8 cellular contexts compared by ENCODE assay signal in genomic region chr20:45933231-45934045, GRCh38. TPM values are rescaled to one million over a fixed set of nuclear protein-coding genes. Genes with fewer than 3 reads are reported as not detected.
A peak's percentile ranks its signal among the peaks of the same experiment; 100 is the strongest.
DNase-seq lines count a peak whose midpoint lies in the region; ATAC-seq and TF ChIP-seq lines count a peak whose summit lies in the region.

No MANE protein-coding gene starts in this region.

- peaks cover 34% of the 10 kb centered on the region for H3K36me3 Mint-ChIP-seq in CD4-positive, alpha-beta T cell (ENCODE audit: low read depth)
- H3K36me3 Mint-ChIP-seq in chondrocyte (ENCODE audit: low read depth): peaks cover 11% of the 10 kb centered on the region

- peak overlapping the region; percentile 99 for H3K27ac ChIP-seq in CD4-positive, alpha-beta T cell (ENCODE audit: low read depth, low read length)

- H3K4me1 ChIP-seq in HAP-1: peaks cover 13% of the 10 kb centered on the region

- POLR2A ChIA-PET in CD4-positive, alpha-beta T cell (lab: Charles Lee): interaction anchor here (1.1 to 6.8 kb wide), 21 partner anchors 9 to 570 kb away, joined by 3 to 195 read pairs (median 10); partner anchors contain the start of genes ACOT8, CTSA, DNTTIP1 and ELMO2

- peak; percentile 8 for ATAC-seq in CD4-positive, alpha-beta T cell (ENCODE audit: poor library complexity)
- ATAC-seq in GM18867 (IDR thresholded peaks at IDR 0.05; ENCODE audit: unreplicated experiment): no peak

- no peaks in the 10 kb centered on the region for H3K9me3 Mint-ChIP-seq in CD4-positive, alpha-beta T cell
- no peaks in the 10 kb centered on the region for H3K9me3 Mint-ChIP-seq in chondrocyte (ENCODE audit: low read depth)

- CTCF ChIA-PET in CD4-positive, alpha-beta T cell (lab: Charles Lee): interaction anchor here (0.6 to 2.2 kb wide), 7 partner anchors 15 to 58 kb away, joined by 3 to 20 read pairs (median 4); partner anchors contain the start of genes CTSA and ZNF335

- peak; percentile 39 for TF ChIP-seq CTCF in CD4-positive, alpha-beta T cell (IDR thresholded peaks at IDR 0.05)
- TF ChIP-seq CTCF in chondrocyte (IDR thresholded peaks at IDR 0.05) (peak; percentile 63), kidney epithelial cell (IDR thresholded peaks at IDR 0.05; ENCODE audit: insufficient read depth, low read length, poor library complexity, severe bottlenecking) (peak; percentile 36)

- H3K4me1 Mint-ChIP-seq in CD4-positive, alpha-beta T cell (ENCODE audit: low read depth): peaks cover 33% of the 10 kb centered on the region
- H3K4me1 Mint-ChIP-seq in chondrocyte (ENCODE audit: low read depth): peaks cover 13% of the 10 kb centered on the region

- peak overlapping the region; percentile 98 for H3K4me3 Mint-ChIP-seq in CD4-positive, alpha-beta T cell
- peak overlapping the region; percentile 93 for H3K4me3 Mint-ChIP-seq in chondrocyte (ENCODE audit: unreplicated experiment)

- peak overlapping the region; percentile 96 for H3K4me3 ChIP-seq in HAP-1
- H3K4me3 ChIP-seq in kidney epithelial cell (ENCODE audit: low read depth, low read length): peak overlapping the region; percentile 98

- no peaks in the 10 kb centered on the region for H3K27me3 ChIP-seq in CD4-positive, alpha-beta T cell (ENCODE audit: control insufficient read depth, insufficient read depth, low read length)
- H3K27me3 ChIP-seq in HAP-1 (ENCODE audit: low read depth) (no peaks in the 10 kb centered on the region), kidney epithelial cell (ENCODE audit: control insufficient read depth, insufficient read depth, low read length) (no peaks in the 10 kb centered on the region)

- peaks cover 17% of the 10 kb centered on the region for H3K36me3 ChIP-seq in HAP-1 (replicated peaks)
- H3K36me3 ChIP-seq in kidney epithelial cell (ENCODE audit: control insufficient read depth, insufficient read depth, low read length): peaks cover under 1% of the 10 kb centered on the region

- no peaks in the 10 kb centered on the region for H3K9me3 ChIP-seq in CD4-positive, alpha-beta T cell (ENCODE audit: control insufficient read depth, low read length)
- no peaks in the 10 kb centered on the region for H3K9me3 ChIP-seq in HAP-1

- DNase-seq in CD4-positive, alpha-beta T cell: peak; percentile 22 to 56 (median 49)
- peak; percentile 81 to 87 for DNase-seq in HAP-1 (ENCODE audit: low spot score in 2 of 2)
- DNase-seq in NCI-H226: peak; percentile 82
- DNase-seq in activated CD4-positive, CD25-positive, alpha-beta regulatory T cell treated with anti-CD3 and anti-CD28 coated beads, Interleukin-2, amount 50 U/mL, for 16 hours (ENCODE audit: low read depth, low spot score): peak; percentile 26
- no peak for DNase-seq in chondrocyte (ENCODE audit: low spot score)
- peak; percentile 56 for DNase-seq in kidney epithelial cell (ENCODE audit: low read depth)
- peak; percentile 45 to 50 for DNase-seq in stimulated activated CD4-positive, alpha-beta T cell treated with anti-CD3 and anti-CD28 coated beads, Interleukin-15, amount 100 ng/mL, for 48 hours (ENCODE audit: low read depth in 2 of 2)

- intact Hi-C loops in CD4-positive, alpha-beta T cell (cut with DNase I, micrococcal nuclease): loop anchor here (1.0 to 5.0 kb wide), 9 partner anchors 23 to 429 kb away; partner anchors contain the start of genes CTSA (in 2 of the 2), NEURL2 (in 2 of the 2), ACOT8 (in 1 of the 2) and NCOA5 (in 1 of the 2)

- in situ Hi-C loops in HAP-1 (cut with MboI; ENCODE audit: low sequenced_read_pairs): no loop called here

- peak overlapping the region; percentile 97 for H3K27ac Mint-ChIP-seq in CD4-positive, alpha-beta T cell
- peak overlapping the region; percentile 96 for H3K27ac Mint-ChIP-seq in chondrocyte (ENCODE audit: unreplicated experiment)

- no peaks in the 10 kb centered on the region for H3K27me3 Mint-ChIP-seq in CD4-positive, alpha-beta T cell
- no peaks in the 10 kb centered on the region for H3K27me3 Mint-ChIP-seq in chondrocyte (ENCODE audit: low read depth)

RNA-seq across cellular contexts. Expression of gene PCIF1, which starts 1.0 kb away (rescaled TPM):
- total RNA-seq in CD4-positive, alpha-beta T cell: 100 to 1,000 TPM; 100 TPM
- 23.5 to 25.7 TPM (median 24.9 TPM) in 3 replicates for total RNA-seq in chondrocyte
- 22.4 and 29.2 TPM in 2 replicates for total RNA-seq in kidney epithelial cell

RNA-seq across cellular contexts. Expression of gene PLTP, which starts 21.5 kb away (rescaled TPM):
- total RNA-seq in CD4-positive, alpha-beta T cell: not detected
- total RNA-seq in chondrocyte (48.1 to 53.1 TPM (median 48.5 TPM) in 3 replicates), kidney epithelial cell (55.8 and 71.1 TPM in 2 replicates)

RNA-seq across cellular contexts. Expression of gene ZNF335, which starts 38.6 kb away (rescaled TPM):
- 10 to 100 TPM; 67.3 to 74.6 TPM for total RNA-seq in CD4-positive, alpha-beta T cell
- total RNA-seq in chondrocyte (14.2 to 18.3 TPM (median 14.6 TPM) in 3 replicates), kidney epithelial cell (20.3 and 26.7 TPM in 2 replicates)

RNA-seq across cellular contexts. Expression of gene CTSA, which starts 42.3 kb away (rescaled TPM):
- total RNA-seq in CD4-positive, alpha-beta T cell: 10 to 100 TPM; 40.3 to 42.6 TPM
- total RNA-seq in chondrocyte: 172 to 199 TPM (median 175 TPM) in 3 replicates
- total RNA-seq in kidney epithelial cell: 136 and 192 TPM in 2 replicates

RNA-seq across cellular contexts. Expression of gene NEURL2, which starts 42.4 kb away (rescaled TPM):
- total RNA-seq in CD4-positive, alpha-beta T cell: 1 to 10 TPM; 1.5 to 2.5 TPM
- total RNA-seq in chondrocyte (1.8 to 3.0 TPM (median 2.7 TPM) in 3 replicates), kidney epithelial cell (7.9 and 9.0 TPM in 2 replicates)

Comparison
In these comparisons a context has a peak if more than half of its experiments do, and no peak if none do; other contexts are left out.
1. RNA of gene PLTP, which starts 21.5 kb away (total RNA-seq): 55.8 to 71.1 TPM in kidney epithelial cell and 48.1 to 53.1 TPM in chondrocyte; not detected in CD4-positive, alpha-beta T cell; every median in the first group is over 10 times any median in the second.
2. Peak in every context shown above with its lines, with median percentiles within 50 percentile points of each other: CTCF ChIP-seq.